ENCODE assay signal across 20 cellular contexts in genomic region chr10:61784354-61785131, GRCh38.
DNase-seq lines count a peak whose midpoint lies in the region; TF ChIP-seq lines count a peak whose summit lies in the region.
"Had no signal": no experiment of that assay in that cellular context is flagged by ENCODE, and none has a peak within 500 bp of the region (broad histone marks: within the 10 kb centered on the region; RNA-seq: fewer than 3 reads in every experiment).

No MANE protein-coding gene starts in this region.

- no peak for TF ChIP-seq CTCF in chondrocyte (IDR thresholded peaks at IDR 0.05)

- H3K4me3 Mint-ChIP-seq in T-helper 1 cell treated with Interleukin-12 subunit alpha and Interleukin-12 subunit beta and Interleukin-4 antibody, amounts not matched to agents 30 μg/mL and 1 μg/mL, for 36 hours = peak overlapping the region; percentile 2
- H3K4me3 Mint-ChIP-seq in chondrocyte (ENCODE audit: unreplicated experiment) = no peak overlapping the region

- peak overlapping the region; percentile 50 for H3K27ac Mint-ChIP-seq in T-helper 1 cell treated with Interleukin-12 subunit alpha and Interleukin-12 subunit beta and Interleukin-4 antibody, amounts not matched to agents 30 μg/mL and 1 μg/mL, for 36 hours
- H3K27ac Mint-ChIP-seq in chondrocyte (ENCODE audit: unreplicated experiment) = no peak overlapping the region

- peaks cover 8% of the 10 kb centered on the region for H3K9me3 Mint-ChIP-seq in T-helper 1 cell treated with Interleukin-12 subunit alpha and Interleukin-12 subunit beta and Interleukin-4 antibody, amounts not matched to agents 30 μg/mL and 1 μg/mL, for 36 hours
- peaks cover 3% of the 10 kb centered on the region for H3K9me3 Mint-ChIP-seq in chondrocyte (ENCODE audit: low read depth)

- H3K27me3 Mint-ChIP-seq in T-helper 1 cell treated with Interleukin-12 subunit alpha and Interleukin-12 subunit beta and Interleukin-4 antibody, amounts not matched to agents 30 μg/mL and 1 μg/mL, for 36 hours (ENCODE audit: low read depth) = no peaks in the 10 kb centered on the region
- H3K27me3 Mint-ChIP-seq in chondrocyte (ENCODE audit: low read depth) = no peaks in the 10 kb centered on the region

- peaks cover 49% of the 10 kb centered on the region for H3K4me1 Mint-ChIP-seq in T-helper 1 cell treated with Interleukin-12 subunit alpha and Interleukin-12 subunit beta and Interleukin-4 antibody, amounts not matched to agents 30 μg/mL and 1 μg/mL, for 36 hours (ENCODE audit: low read depth)
- peaks cover 35% of the 10 kb centered on the region for H3K4me1 Mint-ChIP-seq in chondrocyte (ENCODE audit: low read depth)

- H3K36me3 Mint-ChIP-seq in T-helper 1 cell treated with Interleukin-12 subunit alpha and Interleukin-12 subunit beta and Interleukin-4 antibody, amounts not matched to agents 30 μg/mL and 1 μg/mL, for 36 hours (ENCODE audit: low read depth) = peaks cover 1% of the 10 kb centered on the region
- H3K36me3 Mint-ChIP-seq in chondrocyte (ENCODE audit: low read depth) = no peaks in the 10 kb centered on the region

- peak; percentile 61 for DNase-seq in activated CD4-positive, alpha-beta T cell treated with anti-CD3 and anti-CD28 coated beads for 48 hours
- no peak for DNase-seq in activated CD4-positive, alpha-beta T cell treated with anti-CD3 and anti-CD28 coated beads for 4 hours
- peak; percentile 20 for DNase-seq in activated naive CD4-positive, alpha-beta T cell treated with anti-CD3 and anti-CD28 coated beads, Interleukin-2, amount 50 U/mL, for 16 hours
- DNase-seq in stimulated activated CD4-positive, alpha-beta T cell treated with anti-CD3 and anti-CD28 coated beads, Interleukin-2, amount 100 ng/mL, for 48 hours = peak; percentile 15 to 18
- DNase-seq in chondrocyte (ENCODE audit: low spot score) (no peak), SKM-1 treated with dmso at 0.1 percent for 144 hours (lab: John Stamatoyannopoulos, UW; ENCODE audit: unreplicated experiment) (no peak), NCI-H2107 treated with DMSO at 0.1 percent for 48 hours (lab: John Stamatoyannopoulos, UW; ENCODE audit: unreplicated experiment) (no peak)
- DNase-seq: colonic mucosa, DMS 273 treated with DMSO at 0.1 percent for 48 hours, GF-D8, islet precursor cell, Kasumi-1, lower lobe of right lung, NCI-H1092 treated with DMSO at 0.1 percent for 48 hours, NCI-H526 treated with DMSO at 0.1 percent for 48 hours, pancreas, Right ventricle myocardium superior, sigmoid colon, tibial artery had no signal

Comparison
In these comparisons a context has a peak if more than half of its experiments do, and no peak if none do; other contexts are left out.
1. DNase-seq: peak in activated CD4-positive, alpha-beta T cell treated with anti-CD3 and anti-CD28 coated beads for 48 hours (single experiment), activated naive CD4-positive, alpha-beta T cell treated with anti-CD3 and anti-CD28 coated beads, Interleukin-2, amount 50 U/mL, for 16 hours (single experiment) and stimulated activated CD4-positive, alpha-beta T cell treated with anti-CD3 and anti-CD28 coated beads, Interleukin-2, amount 100 ng/mL, for 48 hours (2 of 2); none in activated CD4-positive, alpha-beta T cell treated with anti-CD3 and anti-CD28 coated beads for 4 hours (0 of 2), chondrocyte (single experiment), SKM-1 treated with dmso at 0.1 percent for 144 hours (single experiment) and NCI-H2107 treated with DMSO at 0.1 percent for 48 hours (single experiment).